Comparison of ENCODE assay signal across 1 cellular context in the genomic region with DNA sequence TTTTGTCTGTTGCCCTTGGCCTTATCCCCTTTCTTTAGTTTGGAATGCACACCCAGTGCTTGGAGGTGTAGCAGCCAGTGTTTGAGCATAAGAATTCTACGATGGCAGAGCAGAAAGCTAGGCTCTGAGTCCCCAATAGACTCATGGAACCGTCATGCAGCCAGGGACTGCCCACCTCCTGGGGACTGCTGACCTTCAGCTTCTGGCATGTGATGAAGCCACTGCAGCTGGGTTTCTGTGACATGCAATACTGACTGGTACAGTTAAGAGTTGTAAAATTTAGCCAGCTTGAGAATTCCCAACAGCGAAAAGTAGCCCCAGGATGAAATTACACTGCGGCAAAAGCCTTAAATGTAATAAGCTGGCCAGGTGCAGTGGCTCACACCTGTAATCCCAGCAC.
TF ChIP-seq lines count a peak whose summit lies in the region.

No MANE protein-coding gene starts in this region.

TF ChIP-seq in IMR-90, 13 proteins besides CTCF, POLR2A, EP300 and RAD21 (continued from another document):
- TF ChIP-seq RFX5 (IDR thresholded peaks at IDR 0.05; ENCODE audit: low read depth, low read length), result no peak
